ENCODE assay signal across 1 cellular context in the genomic region with DNA sequence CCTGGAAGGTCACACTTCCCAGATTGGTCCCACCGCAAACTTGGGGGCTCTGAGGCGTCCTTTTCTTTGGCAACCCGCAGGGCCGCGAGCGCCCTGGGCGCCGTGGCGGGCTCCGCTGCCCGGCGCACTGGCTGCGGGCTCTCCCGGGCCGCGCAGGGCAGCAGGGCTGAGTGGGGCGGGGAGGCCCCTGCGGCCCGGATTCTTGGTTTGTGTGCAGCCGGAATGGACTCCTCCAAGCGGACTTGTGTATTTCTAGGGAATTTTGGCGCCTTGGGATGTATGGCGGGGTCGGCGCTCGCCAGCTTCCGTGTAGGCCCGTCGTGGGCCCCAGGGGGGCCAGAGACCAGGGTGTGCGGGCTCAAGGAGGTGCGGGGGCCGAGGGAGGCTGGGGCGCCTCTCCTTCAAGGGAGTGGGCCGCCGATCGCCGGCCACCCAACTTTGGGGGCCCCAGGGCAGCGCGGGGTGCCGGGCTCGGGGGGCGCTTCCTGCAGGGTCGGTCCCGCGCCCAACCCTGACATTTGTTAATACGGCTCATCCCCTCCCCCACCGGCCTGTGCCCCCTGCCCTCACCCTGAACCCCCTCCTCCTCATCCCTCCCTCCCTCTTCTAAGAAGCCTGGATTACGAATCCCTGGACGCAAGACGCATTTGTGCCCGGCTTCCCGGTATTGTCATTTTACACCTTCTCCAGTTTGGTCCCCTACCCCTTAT.
A peak's percentile ranks its signal among the peaks of the same experiment; 100 is the strongest.
TF ChIP-seq lines count a peak whose summit lies in the region.

No MANE protein-coding gene starts in this region.

TF ChIP-seq in HEK293, 187 proteins besides CTCF, POLR2A, EP300 and RAD21 (continued from another document and continues in another):
- TF ChIP-seq, protein P1, sequence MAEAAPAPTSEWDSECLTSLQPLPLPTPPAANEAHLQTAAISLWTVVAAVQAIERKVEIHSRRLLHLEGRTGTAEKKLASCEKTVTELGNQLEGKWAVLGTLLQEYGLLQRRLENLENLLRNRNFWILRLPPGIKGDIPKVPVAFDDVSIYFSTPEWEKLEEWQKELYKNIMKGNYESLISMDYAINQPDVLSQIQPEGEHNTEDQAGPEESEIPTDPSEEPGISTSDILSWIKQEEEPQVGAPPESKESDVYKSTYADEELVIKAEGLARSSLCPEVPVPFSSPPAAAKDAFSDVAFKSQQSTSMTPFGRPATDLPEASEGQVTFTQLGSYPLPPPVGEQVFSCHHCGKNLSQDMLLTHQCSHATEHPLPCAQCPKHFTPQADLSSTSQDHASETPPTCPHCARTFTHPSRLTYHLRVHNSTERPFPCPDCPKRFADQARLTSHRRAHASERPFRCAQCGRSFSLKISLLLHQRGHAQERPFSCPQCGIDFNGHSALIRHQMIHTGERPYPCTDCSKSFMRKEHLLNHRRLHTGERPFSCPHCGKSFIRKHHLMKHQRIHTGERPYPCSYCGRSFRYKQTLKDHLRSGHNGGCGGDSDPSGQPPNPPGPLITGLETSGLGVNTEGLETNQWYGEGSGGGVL (tag by site-specific recombination; IDR thresholded peaks at IDR 0.05), result peak; percentile 16; the same call in 1 of the 2 replicates
- TF ChIP-seq ZNF571 (tag by site-specific recombination; IDR thresholded peaks at IDR 0.05), result no peak
- TF ChIP-seq ZNF670 (tag by site-specific recombination; IDR thresholded peaks at IDR 0.05; ENCODE audit: low read depth), result no peak
- TF ChIP-seq MYNN (tag by site-specific recombination; IDR thresholded peaks at IDR 0.05; ENCODE audit: borderline replicate concordance), result no peak
- TF ChIP-seq ZNF292 (tag by site-specific recombination; IDR thresholded peaks at IDR 0.05; ENCODE audit: borderline replicate concordance, low read depth), result no peak
- TF ChIP-seq ZNF391 (tag by site-specific recombination; IDR thresholded peaks at IDR 0.05; ENCODE audit: borderline replicate concordance, low read depth), result no peak
- no peak for TF ChIP-seq GFI1B (tag by site-specific recombination; IDR thresholded peaks at IDR 0.05)
- TF ChIP-seq SETDB1 (IDR thresholded peaks at IDR 0.05; ENCODE audit: insufficient read length, low read length), result no peak
- no peak for TF ChIP-seq ZNF501 (tag by site-specific recombination; IDR thresholded peaks at IDR 0.05)
- TF ChIP-seq HOXD13 (CRISPR knock-in tag; IDR thresholded peaks at IDR 0.05; ENCODE audit: borderline replicate concordance), result 0 out of 2 replicates have a peak, but pooled peaks have one; percentile 2
- TF ChIP-seq, protein P2, sequence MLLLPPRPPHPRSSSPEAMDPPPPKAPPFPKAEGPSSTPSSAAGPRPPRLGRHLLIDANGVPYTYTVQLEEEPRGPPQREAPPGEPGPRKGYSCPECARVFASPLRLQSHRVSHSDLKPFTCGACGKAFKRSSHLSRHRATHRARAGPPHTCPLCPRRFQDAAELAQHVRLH (tag by site-specific recombination; IDR thresholded peaks at IDR 0.05), result no peak
- TF ChIP-seq ZNF548 (tag by site-specific recombination; IDR thresholded peaks at IDR 0.05), result no peak
- TF ChIP-seq, protein P3, sequence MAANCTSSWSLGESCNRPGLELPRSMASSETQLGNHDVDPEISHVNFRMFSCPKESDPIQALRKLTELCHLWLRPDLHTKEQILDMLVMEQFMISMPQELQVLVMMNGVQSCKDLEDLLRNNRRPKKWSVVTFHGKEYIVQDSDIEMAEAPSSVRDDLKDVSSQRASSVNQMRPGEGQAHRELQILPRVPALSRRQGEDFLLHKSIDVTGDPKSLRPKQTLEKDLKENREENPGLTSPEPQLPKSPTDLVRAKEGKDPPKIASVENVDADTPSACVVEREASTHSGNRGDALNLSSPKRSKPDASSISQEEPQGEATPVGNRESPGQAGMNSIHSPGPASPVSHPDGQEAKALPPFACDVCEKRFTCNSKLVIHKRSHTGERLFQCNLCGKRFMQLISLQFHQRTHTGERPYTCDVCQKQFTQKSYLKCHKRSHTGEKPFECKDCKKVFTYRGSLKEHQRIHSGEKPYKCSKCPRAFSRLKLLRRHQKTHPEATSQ (tag by site-specific recombination; IDR thresholded peaks at IDR 0.05), result no peak
- no peak for TF ChIP-seq ZBTB21 (tag by site-specific recombination; IDR thresholded peaks at IDR 0.05)
- TF ChIP-seq OVOL3 (tag by site-specific recombination; IDR thresholded peaks at IDR 0.05), result no peak
- TF ChIP-seq WT1 (tag by site-specific recombination; IDR thresholded peaks at IDR 0.05), result no peak
- TF ChIP-seq, protein P4, sequence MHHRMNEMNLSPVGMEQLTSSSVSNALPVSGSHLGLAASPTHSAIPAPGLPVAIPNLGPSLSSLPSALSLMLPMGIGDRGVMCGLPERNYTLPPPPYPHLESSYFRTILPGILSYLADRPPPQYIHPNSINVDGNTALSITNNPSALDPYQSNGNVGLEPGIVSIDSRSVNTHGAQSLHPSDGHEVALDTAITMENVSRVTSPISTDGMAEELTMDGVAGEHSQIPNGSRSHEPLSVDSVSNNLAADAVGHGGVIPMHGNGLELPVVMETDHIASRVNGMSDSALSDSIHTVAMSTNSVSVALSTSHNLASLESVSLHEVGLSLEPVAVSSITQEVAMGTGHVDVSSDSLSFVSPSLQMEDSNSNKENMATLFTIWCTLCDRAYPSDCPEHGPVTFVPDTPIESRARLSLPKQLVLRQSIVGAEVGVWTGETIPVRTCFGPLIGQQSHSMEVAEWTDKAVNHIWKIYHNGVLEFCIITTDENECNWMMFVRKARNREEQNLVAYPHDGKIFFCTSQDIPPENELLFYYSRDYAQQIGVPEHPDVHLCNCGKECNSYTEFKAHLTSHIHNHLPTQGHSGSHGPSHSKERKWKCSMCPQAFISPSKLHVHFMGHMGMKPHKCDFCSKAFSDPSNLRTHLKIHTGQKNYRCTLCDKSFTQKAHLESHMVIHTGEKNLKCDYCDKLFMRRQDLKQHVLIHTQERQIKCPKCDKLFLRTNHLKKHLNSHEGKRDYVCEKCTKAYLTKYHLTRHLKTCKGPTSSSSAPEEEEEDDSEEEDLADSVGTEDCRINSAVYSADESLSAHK (tag by site-specific recombination; IDR thresholded peaks at IDR 0.05), result no peak
- no peak for TF ChIP-seq SP3 (tag by site-specific recombination; IDR thresholded peaks at IDR 0.05)
- TF ChIP-seq, protein P5, sequence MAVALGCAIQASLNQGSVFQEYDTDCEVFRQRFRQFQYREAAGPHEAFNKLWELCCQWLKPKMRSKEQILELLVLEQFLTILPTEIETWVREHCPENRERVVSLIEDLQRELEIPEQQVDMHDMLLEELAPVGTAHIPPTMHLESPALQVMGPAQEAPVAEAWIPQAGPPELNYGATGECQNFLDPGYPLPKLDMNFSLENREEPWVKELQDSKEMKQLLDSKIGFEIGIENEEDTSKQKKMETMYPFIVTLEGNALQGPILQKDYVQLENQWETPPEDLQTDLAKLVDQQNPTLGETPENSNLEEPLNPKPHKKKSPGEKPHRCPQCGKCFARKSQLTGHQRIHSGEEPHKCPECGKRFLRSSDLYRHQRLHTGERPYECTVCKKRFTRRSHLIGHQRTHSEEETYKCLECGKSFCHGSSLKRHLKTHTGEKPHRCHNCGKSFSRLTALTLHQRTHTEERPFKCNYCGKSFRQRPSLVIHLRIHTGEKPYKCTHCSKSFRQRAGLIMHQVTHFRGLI (tag by site-specific recombination; IDR thresholded peaks at IDR 0.05), result no peak
- no peak for TF ChIP-seq ZNF600 (tag by site-specific recombination; IDR thresholded peaks at IDR 0.05)
- no peak for TF ChIP-seq ZNF202 (tag by site-specific recombination; IDR thresholded peaks at IDR 0.05; ENCODE audit: borderline replicate concordance)
- no peak for TF ChIP-seq ZNF211 (tag by site-specific recombination; IDR thresholded peaks at IDR 0.05; ENCODE audit: low read depth)
- no peak for TF ChIP-seq FEZF1 (tag by site-specific recombination; IDR thresholded peaks at IDR 0.05)
- TF ChIP-seq ZNF48 (tag by site-specific recombination; IDR thresholded peaks at IDR 0.05), result no peak
- TF ChIP-seq, protein P6, sequence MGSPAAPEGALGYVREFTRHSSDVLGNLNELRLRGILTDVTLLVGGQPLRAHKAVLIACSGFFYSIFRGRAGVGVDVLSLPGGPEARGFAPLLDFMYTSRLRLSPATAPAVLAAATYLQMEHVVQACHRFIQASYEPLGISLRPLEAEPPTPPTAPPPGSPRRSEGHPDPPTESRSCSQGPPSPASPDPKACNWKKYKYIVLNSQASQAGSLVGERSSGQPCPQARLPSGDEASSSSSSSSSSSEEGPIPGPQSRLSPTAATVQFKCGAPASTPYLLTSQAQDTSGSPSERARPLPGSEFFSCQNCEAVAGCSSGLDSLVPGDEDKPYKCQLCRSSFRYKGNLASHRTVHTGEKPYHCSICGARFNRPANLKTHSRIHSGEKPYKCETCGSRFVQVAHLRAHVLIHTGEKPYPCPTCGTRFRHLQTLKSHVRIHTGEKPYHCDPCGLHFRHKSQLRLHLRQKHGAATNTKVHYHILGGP (tag by site-specific recombination; IDR thresholded peaks at IDR 0.05), result no peak; the same call in 1 of the 2 replicates
- TF ChIP-seq, protein P7, sequence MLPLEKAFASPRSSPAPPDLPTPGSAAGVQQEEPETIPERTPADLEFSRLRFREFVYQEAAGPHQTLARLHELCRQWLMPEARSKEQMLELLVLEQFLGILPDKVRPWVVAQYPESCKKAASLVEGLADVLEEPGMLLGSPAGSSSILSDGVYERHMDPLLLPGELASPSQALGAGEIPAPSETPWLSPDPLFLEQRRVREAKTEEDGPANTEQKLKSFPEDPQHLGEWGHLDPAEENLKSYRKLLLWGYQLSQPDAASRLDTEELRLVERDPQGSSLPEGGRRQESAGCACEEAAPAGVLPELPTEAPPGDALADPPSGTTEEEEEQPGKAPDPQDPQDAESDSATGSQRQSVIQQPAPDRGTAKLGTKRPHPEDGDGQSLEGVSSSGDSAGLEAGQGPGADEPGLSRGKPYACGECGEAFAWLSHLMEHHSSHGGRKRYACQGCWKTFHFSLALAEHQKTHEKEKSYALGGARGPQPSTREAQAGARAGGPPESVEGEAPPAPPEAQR (tag by site-specific recombination; IDR thresholded peaks at IDR 0.05), result no peak
- TF ChIP-seq, protein P8, sequence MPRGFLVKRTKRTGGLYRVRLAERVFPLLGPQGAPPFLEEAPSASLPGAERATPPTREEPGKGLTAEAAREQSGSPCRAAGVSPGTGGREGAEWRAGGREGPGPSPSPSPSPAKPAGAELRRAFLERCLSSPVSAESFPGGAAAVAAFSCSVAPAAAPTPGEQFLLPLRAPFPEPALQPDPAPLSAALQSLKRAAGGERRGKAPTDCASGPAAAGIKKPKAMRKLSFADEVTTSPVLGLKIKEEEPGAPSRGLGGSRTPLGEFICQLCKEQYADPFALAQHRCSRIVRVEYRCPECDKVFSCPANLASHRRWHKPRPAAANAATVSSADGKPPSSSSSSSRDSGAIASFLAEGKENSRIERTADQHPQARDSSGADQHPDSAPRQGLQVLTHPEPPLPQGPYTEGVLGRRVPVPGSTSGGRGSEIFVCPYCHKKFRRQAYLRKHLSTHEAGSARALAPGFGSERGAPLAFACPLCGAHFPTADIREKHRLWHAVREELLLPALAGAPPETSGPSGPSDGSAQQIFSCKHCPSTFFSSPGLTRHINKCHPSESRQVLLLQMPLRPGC (tag by site-specific recombination; IDR thresholded peaks at IDR 0.05), result 0 out of 2 replicates have a peak, but pooled peaks have one; percentile 18
- TF ChIP-seq ZNF266 (tag by site-specific recombination; IDR thresholded peaks at IDR 0.05; ENCODE audit: low read depth), result no peak
- TF ChIP-seq, protein P9, sequence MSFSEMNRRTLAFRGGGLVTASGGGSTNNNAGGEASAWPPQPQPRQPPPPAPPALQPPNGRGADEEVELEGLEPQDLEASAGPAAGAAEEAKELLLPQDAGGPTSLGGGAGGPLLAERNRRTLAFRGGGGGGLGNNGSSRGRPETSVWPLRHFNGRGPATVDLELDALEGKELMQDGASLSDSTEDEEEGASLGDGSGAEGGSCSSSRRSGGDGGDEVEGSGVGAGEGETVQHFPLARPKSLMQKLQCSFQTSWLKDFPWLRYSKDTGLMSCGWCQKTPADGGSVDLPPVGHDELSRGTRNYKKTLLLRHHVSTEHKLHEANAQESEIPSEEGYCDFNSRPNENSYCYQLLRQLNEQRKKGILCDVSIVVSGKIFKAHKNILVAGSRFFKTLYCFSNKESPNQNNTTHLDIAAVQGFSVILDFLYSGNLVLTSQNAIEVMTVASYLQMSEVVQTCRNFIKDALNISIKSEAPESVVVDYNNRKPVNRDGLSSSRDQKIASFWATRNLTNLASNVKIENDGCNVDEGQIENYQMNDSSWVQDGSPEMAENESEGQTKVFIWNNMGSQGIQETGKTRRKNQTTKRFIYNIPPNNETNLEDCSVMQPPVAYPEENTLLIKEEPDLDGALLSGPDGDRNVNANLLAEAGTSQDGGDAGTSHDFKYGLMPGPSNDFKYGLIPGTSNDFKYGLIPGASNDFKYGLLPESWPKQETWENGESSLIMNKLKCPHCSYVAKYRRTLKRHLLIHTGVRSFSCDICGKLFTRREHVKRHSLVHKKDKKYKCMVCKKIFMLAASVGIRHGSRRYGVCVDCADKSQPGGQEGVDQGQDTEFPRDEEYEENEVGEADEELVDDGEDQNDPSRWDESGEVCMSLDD (tag by site-specific recombination; IDR thresholded peaks at IDR 0.05), result peak; percentile 87
- no peak for TF ChIP-seq ZNF837 (tag by site-specific recombination; IDR thresholded peaks at IDR 0.05)
- TF ChIP-seq, protein P10, sequence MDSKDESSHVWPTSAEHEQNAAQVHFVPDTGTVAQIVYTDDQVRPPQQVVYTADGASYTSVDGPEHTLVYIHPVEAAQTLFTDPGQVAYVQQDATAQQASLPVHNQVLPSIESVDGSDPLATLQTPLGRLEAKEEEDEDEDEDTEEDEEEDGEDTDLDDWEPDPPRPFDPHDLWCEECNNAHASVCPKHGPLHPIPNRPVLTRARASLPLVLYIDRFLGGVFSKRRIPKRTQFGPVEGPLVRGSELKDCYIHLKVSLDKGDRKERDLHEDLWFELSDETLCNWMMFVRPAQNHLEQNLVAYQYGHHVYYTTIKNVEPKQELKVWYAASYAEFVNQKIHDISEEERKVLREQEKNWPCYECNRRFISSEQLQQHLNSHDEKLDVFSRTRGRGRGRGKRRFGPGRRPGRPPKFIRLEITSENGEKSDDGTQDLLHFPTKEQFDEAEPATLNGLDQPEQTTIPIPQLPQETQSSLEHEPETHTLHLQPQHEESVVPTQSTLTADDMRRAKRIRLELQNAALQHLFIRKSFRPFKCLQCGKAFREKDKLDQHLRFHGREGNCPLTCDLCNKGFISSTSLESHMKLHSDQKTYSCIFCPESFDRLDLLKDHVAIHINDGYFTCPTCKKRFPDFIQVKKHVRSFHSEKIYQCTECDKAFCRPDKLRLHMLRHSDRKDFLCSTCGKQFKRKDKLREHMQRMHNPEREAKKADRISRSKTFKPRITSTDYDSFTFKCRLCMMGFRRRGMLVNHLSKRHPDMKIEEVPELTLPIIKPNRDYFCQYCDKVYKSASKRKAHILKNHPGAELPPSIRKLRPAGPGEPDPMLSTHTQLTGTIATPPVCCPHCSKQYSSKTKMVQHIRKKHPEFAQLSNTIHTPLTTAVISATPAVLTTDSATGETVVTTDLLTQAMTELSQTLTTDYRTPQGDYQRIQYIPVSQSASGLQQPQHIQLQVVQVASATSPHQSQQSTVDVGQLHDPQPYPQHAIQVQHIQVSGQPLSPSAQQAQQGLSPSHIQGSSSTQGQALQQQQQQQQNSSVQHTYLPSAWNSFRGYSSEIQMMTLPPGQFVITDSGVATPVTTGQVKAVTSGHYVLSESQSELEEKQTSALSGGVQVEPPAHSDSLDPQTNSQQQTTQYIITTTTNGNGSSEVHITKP (tag by site-specific recombination; IDR thresholded peaks at IDR 0.05), result no peak
- TF ChIP-seq ZNF10 (tag by site-specific recombination; IDR thresholded peaks at IDR 0.05), result no peak
- TF ChIP-seq ZNF24 (tag by site-specific recombination; IDR thresholded peaks at IDR 0.05), result no peak
- peak; percentile 90 for TF ChIP-seq ZBTB20 (tag by site-specific recombination; IDR thresholded peaks at IDR 0.05)
- TF ChIP-seq KLF8 (tag by site-specific recombination; IDR thresholded peaks at IDR 0.05), result no peak
- peak; percentile 12; the same call in 1 of the 2 replicates for TF ChIP-seq BCL11A (tag by site-specific recombination; IDR thresholded peaks at IDR 0.05; ENCODE audit: low read depth)
